ENCODE assay signal across 9 cellular contexts in the genomic region with DNA sequence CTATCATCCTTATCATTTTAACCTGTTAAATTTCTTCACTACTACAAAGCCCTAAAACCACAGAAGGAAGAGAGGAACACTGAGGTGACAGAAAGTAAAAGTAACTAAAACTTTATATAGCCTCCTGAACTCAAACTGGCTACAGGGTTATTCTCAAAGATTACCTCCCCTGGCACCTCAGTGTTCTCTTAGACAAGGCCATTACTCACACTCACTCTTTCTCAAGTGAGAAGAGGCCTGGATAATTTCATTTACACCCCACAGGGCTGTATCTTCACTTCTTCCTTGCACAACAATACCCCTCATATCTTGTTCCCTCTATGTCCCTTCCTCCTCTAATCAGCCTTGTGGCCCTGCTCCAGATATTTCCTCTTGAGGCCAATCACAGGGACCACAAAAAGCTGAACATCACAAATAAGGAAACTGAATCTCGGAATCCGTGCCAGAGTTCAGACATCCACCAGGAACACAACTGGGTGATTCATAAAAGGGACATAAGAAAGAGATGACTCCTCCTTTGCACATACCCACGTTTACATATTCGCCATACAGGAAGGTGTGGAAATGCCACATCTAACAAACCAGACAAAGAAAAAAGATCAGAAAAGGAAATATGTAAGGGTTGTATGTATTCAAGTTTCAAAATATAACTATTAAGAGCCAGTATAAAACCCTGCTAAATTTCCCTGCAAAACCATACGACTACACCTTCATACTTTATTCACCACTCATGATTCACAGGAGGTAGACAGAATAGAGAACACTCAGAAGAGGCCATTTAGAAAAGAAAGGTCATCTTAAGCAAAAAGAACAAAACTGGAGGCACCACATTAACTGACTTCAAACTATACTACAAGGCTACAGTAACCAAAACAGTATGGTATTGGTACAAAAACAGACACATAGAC. TPM values are rescaled to one million over a fixed set of nuclear protein-coding genes. Genes with fewer than 3 reads are reported as not detected.
DNase-seq lines count a peak whose midpoint lies in the region; ATAC-seq and TF ChIP-seq lines count a peak whose summit lies in the region.
"Had no signal": no experiment of that assay in that cellular context is flagged by ENCODE, and none has a peak within 500 bp of the region (broad histone marks: within the 10 kb centered on the region; RNA-seq: fewer than 3 reads in every experiment).

No MANE protein-coding gene starts in this region.

- POLR2A ChIA-PET in activated CD4-positive, alpha-beta T cell treated with anti-CD3 and anti-CD28 coated beads for 36 hours (lab: Charles Lee) = no interaction called here

- CTCF ChIA-PET in activated CD4-positive, alpha-beta T cell treated with anti-CD3 and anti-CD28 coated beads for 36 hours (lab: Charles Lee) = interaction anchor here (0.5 to 7.8 kb wide), 10 partner anchors 12 to 108 kb away, joined by 3 to 290 read pairs (median 4); no protein-coding TSS in a partner anchor

- peaks cover 3% of the 10 kb centered on the region for H3K36me3 Mint-ChIP-seq in activated CD4-positive, alpha-beta T cell treated with anti-CD3 and anti-CD28 coated beads for 36 hours (ENCODE audit: low read depth)

- intact Hi-C loops in activated CD4-positive, alpha-beta T cell treated with anti-CD3 and anti-CD28 coated beads for 36 hours (cut with DNase I, micrococcal nuclease) = loop anchor here (1.0 kb wide), 2 partner anchors 17 to 41 kb away; a partner anchor contains a TSS

- H3K4me1 Mint-ChIP-seq in activated CD4-positive, alpha-beta T cell treated with anti-CD3 and anti-CD28 coated beads for 36 hours = peaks cover 16% of the 10 kb centered on the region

- H3K4me3 Mint-ChIP-seq in activated CD4-positive, alpha-beta T cell treated with anti-CD3 and anti-CD28 coated beads for 36 hours = no peak overlapping the region

- peak; percentile 69 for ATAC-seq in activated CD4-positive, alpha-beta T cell treated with anti-CD3 and anti-CD28 coated beads for 36 hours
- ATAC-seq in HG02870 (IDR thresholded peaks at IDR 0.05; ENCODE audit: unreplicated experiment) = no peak
- ATAC-seq in HG02759 (IDR thresholded peaks at IDR 0.05; ENCODE audit: unreplicated experiment) = no peak

- no peaks in the 10 kb centered on the region for H3K27me3 Mint-ChIP-seq in activated CD4-positive, alpha-beta T cell treated with anti-CD3 and anti-CD28 coated beads for 36 hours

- peaks cover 8% of the 10 kb centered on the region for H3K9me3 Mint-ChIP-seq in activated CD4-positive, alpha-beta T cell treated with anti-CD3 and anti-CD28 coated beads for 36 hours (ENCODE audit: low read depth)

- H3K27ac Mint-ChIP-seq in activated CD4-positive, alpha-beta T cell treated with anti-CD3 and anti-CD28 coated beads for 36 hours = no peak overlapping the region

- no peak for TF ChIP-seq CTCF in GM10266 (IDR thresholded peaks at IDR 0.05; ENCODE audit: control insufficient read depth, insufficient read depth, low read depth, missing control alignments)

- DNase-seq in activated CD4-positive, alpha-beta T cell treated with anti-CD3 and anti-CD28 coated beads for 36 hours = peak; percentile 56
- DNase-seq in activated CD4-positive, alpha-beta T cell treated with anti-CD3 and anti-CD28 coated beads for 1 hour = no peak
- DNase-seq in activated CD4-positive, alpha-beta T cell treated with anti-CD3 and anti-CD28 coated beads, Interleukin-2, amount 50 U/mL, for 1 hour = peak; percentile 5
- DNase-seq in fibroblast of peridontal ligament (ENCODE audit: extremely low read depth) (peak; percentile 75), GM10266 (ENCODE audit: extremely low spot score) (no peak)
- DNase-seq in stimulated activated naive CD4-positive, alpha-beta T cell treated with Interleukin-2 at 50 U/mL for 16 hours (lab: John Stamatoyannopoulos, UW) = peak; percentile 16
- DNase-seq: hippocampal formation had no signal

RNA-seq across cellular contexts. Expression of a gene that starts 1.7 kb away (rescaled TPM):
- 10 to 100 TPM in 1 of 2 experiments, 1 to 10 TPM in 1; 6.8 to 10.8 TPM for total RNA-seq in activated CD4-positive, alpha-beta T cell treated with anti-CD3 and anti-CD28 coated beads for 36 hours

RNA-seq across cellular contexts. Expression of a gene that starts 16.6 kb away (rescaled TPM):
- total RNA-seq in activated CD4-positive, alpha-beta T cell treated with anti-CD3 and anti-CD28 coated beads for 36 hours = 10 to 100 TPM; 18.9 to 32.1 TPM

Comparison
In these comparisons a context has a peak if more than half of its experiments do, and no peak if none do; other contexts are left out.
1. DNase-seq: peak in activated CD4-positive, alpha-beta T cell treated with anti-CD3 and anti-CD28 coated beads for 36 hours (single experiment), activated CD4-positive, alpha-beta T cell treated with anti-CD3 and anti-CD28 coated beads, Interleukin-2, amount 50 U/mL, for 1 hour (single experiment), fibroblast of peridontal ligament (single experiment) and stimulated activated naive CD4-positive, alpha-beta T cell treated with Interleukin-2 at 50 U/mL for 16 hours (single experiment); none in activated CD4-positive, alpha-beta T cell treated with anti-CD3 and anti-CD28 coated beads for 1 hour (single experiment) and GM10266 (single experiment).